ENCODE assay signal across 9 cellular contexts in genomic region chr1:116958110-116958509, GRCh38. TPM values are rescaled to one million over a fixed set of nuclear protein-coding genes. Genes with fewer than 3 reads are reported as not detected.
"Had no signal": no experiment of that assay in that cellular context is flagged by ENCODE, and none has a peak within 500 bp of the region (broad histone marks: within the 10 kb centered on the region; RNA-seq: fewer than 3 reads in every experiment).

No MANE protein-coding gene starts in this region.

- ATAC-seq: GM23338, HCT116 had no signal

- H3K27ac ChIP-seq: GM23248 had no signal

- H3K4me3 ChIP-seq: GM23248, GM23338, HAP-1 had no signal

- H3K9me3 ChIP-seq: HAP-1 had no signal

- DNase-seq: GM23248, GOT3, H7, H9, HCEC 1CT, HFFc6 had no signal

RNA-seq across cellular contexts. Expression of gene CD101, which starts 43.5 kb away (rescaled TPM):
- total RNA-seq: GM23248, HFFc6 had no signal
